Comparison of ENCODE assay signal across 13 cellular contexts in genomic region chr14:67602071-67602470, GRCh38. TPM values are rescaled to one million over a fixed set of nuclear protein-coding genes. Genes with fewer than 3 reads are reported as not detected.
DNase-seq lines count a peak whose midpoint lies in the region; ATAC-seq and TF ChIP-seq lines count a peak whose summit lies in the region.
"Had no signal": no experiment of that assay in that cellular context is flagged by ENCODE, and none has a peak within 500 bp of the region (broad histone marks: within the 10 kb centered on the region; RNA-seq: fewer than 3 reads in every experiment).

No MANE protein-coding gene starts in this region.

- H3K4me3 ChIP-seq in CD8-positive, alpha-beta memory T cell (ENCODE audit: low read length): no peak overlapping the region
- H3K4me3 ChIP-seq in prostate gland: no peak overlapping the region
- H3K4me3 ChIP-seq: BLaER1 treated with 17β-estradiol and CSF1 and Interleukin-3, amounts not matched to agents 10 nM and 100 nM had no signal

- peaks cover 28 to 37% (median 36%) of the 10 kb centered on the region in 3 donors for H3K4me1 Mint-ChIP-seq in CD8-positive, alpha-beta memory T cell
- peaks cover 24 to 45% (median 43%) of the 10 kb centered on the region in 3 donors for H3K4me1 Mint-ChIP-seq in IgD-negative memory B cell
- peaks cover 21% of the 10 kb centered on the region for H3K4me1 Mint-ChIP-seq in dendritic cell treated with granulocyte-macrophage colony-stimulating factor and Interleukin-4, amounts not matched to agents 40 ng/mL and 50 ng/mL, for 4 days (ENCODE audit: low read depth)
- H3K4me1 Mint-ChIP-seq in stimulated activated memory B cell treated with anti-CD40 and anti-IgM and Interleukin-4, amounts not matched to agents 10 μg/mL and 1 μg/mL and 100 μg/mL, for 72 hours: peaks cover 56% of the 10 kb centered on the region

- H3K36me3 Mint-ChIP-seq in CD8-positive, alpha-beta memory T cell: peaks cover 0 to 6% (median 3%) of the 10 kb centered on the region in 3 donors
- peaks cover 3% of the 10 kb centered on the region for H3K36me3 Mint-ChIP-seq in IgD-negative memory B cell
- H3K36me3 Mint-ChIP-seq in dendritic cell treated with granulocyte-macrophage colony-stimulating factor and Interleukin-4, amounts not matched to agents 40 ng/mL and 50 ng/mL, for 4 days (ENCODE audit: low read depth): peaks cover 17% of the 10 kb centered on the region
- H3K36me3 Mint-ChIP-seq in stimulated activated memory B cell treated with anti-CD40 and anti-IgM and Interleukin-4, amounts not matched to agents 10 μg/mL and 1 μg/mL and 100 μg/mL, for 72 hours: peaks cover 10% of the 10 kb centered on the region

- H3K36me3 ChIP-seq in CD8-positive, alpha-beta memory T cell (ENCODE audit: insufficient read depth, low read length): no peaks in the 10 kb centered on the region
- no peaks in the 10 kb centered on the region for H3K36me3 ChIP-seq in prostate gland
- H3K36me3 ChIP-seq: BLaER1 treated with 17β-estradiol and CSF1 and Interleukin-3, amounts not matched to agents 10 nM and 100 nM had no signal

- H3K9me3 ChIP-seq in CD8-positive, alpha-beta memory T cell (ENCODE audit: low read length): no peaks in the 10 kb centered on the region
- no peaks in the 10 kb centered on the region for H3K9me3 ChIP-seq in prostate gland

- peak overlapping the region in 4 of 7 donors; percentile 6 to 75 (median 8) for H3K4me3 Mint-ChIP-seq in CD8-positive, alpha-beta memory T cell
- peak overlapping the region in 3 of 4 donors; percentile 61 to 84 (median 84) for H3K4me3 Mint-ChIP-seq in IgD-negative memory B cell
- no peak overlapping the region for H3K4me3 Mint-ChIP-seq in dendritic cell treated with granulocyte-macrophage colony-stimulating factor and Interleukin-4, amounts not matched to agents 40 ng/mL and 50 ng/mL, for 4 days
- H3K4me3 Mint-ChIP-seq in stimulated activated memory B cell treated with anti-CD40 and anti-IgM and Interleukin-4, amounts not matched to agents 10 μg/mL and 1 μg/mL and 100 μg/mL, for 72 hours: peak overlapping the region; percentile 36

- DNase-seq in CD8-positive, alpha-beta memory T cell: no peak
- DNase-seq in GF-D8 (lab: John Stamatoyannopoulos, UW) (no peak), anterior cingulate cortex (lab: John Stamatoyannopoulos, UW) (no peak), prostate gland (ENCODE audit: low spot score) (no peak)
- DNase-seq: MM.1S, NCI-H187 treated with DMSO at 0.1 percent for 48 hours, NCI-H2171 treated with DMSO at 0.1 percent for 48 hours, NCI-H82, SHP77 treated with DMSO at 0.1 percent for 48 hours had no signal

- CTCF ChIA-PET in CD8-positive, alpha-beta memory T cell (lab: Charles Lee): interaction anchor here (0.7 to 4.2 kb wide), 2 partner anchors 10 to 102 kb away, joined by 3 to 21 read pairs; no protein-coding TSS in a partner anchor

- no peaks in the 10 kb centered on the region for H3K9me3 Mint-ChIP-seq in CD8-positive, alpha-beta memory T cell
- H3K9me3 Mint-ChIP-seq in IgD-negative memory B cell: peaks cover 0 to 2% (median 0%) of the 10 kb centered on the region in 3 donors
- no peaks in the 10 kb centered on the region for H3K9me3 Mint-ChIP-seq in dendritic cell treated with granulocyte-macrophage colony-stimulating factor and Interleukin-4, amounts not matched to agents 40 ng/mL and 50 ng/mL, for 4 days
- H3K9me3 Mint-ChIP-seq in stimulated activated memory B cell treated with anti-CD40 and anti-IgM and Interleukin-4, amounts not matched to agents 10 μg/mL and 1 μg/mL and 100 μg/mL, for 72 hours: no peaks in the 10 kb centered on the region

- intact Hi-C loops in dendritic cell treated with granulocyte-macrophage colony-stimulating factor and Interleukin-4, amounts not matched to agents 40 ng/mL and 50 ng/mL, for 4 days (cut with micrococcal nuclease): no loop called here
- intact Hi-C loops in prostate gland (cut with DNase I): no loop called here

- no peak overlapping the region for H3K27ac ChIP-seq in CD8-positive, alpha-beta memory T cell (ENCODE audit: low read depth, low read length)
- H3K27ac ChIP-seq in prostate gland: no peak overlapping the region
- H3K27ac ChIP-seq: BLaER1 treated with 17β-estradiol and CSF1 and Interleukin-3, amounts not matched to agents 10 nM and 100 nM had no signal

- 64% methylated on average over 7 of the region's 7 CpGs for WGBS in prostate gland

- peaks cover 26% of the 10 kb centered on the region for H3K4me1 ChIP-seq in CD8-positive, alpha-beta memory T cell (ENCODE audit: insufficient read depth, low read length)
- H3K4me1 ChIP-seq in prostate gland (replicated peaks): no peaks in the 10 kb centered on the region

- ATAC-seq in stimulated activated memory B cell treated with anti-CD40 and anti-IgM and Interleukin-4, amounts not matched to agents 10 μg/mL and 1 μg/mL and 100 μg/mL, for 72 hours: no peak

- TF ChIP-seq CTCF in prostate gland (IDR thresholded peaks at IDR 0.05): no peak

- peak overlapping the region in 2 of 8 donors; percentile 38 to 83 for H3K27ac Mint-ChIP-seq in CD8-positive, alpha-beta memory T cell
- H3K27ac Mint-ChIP-seq in IgD-negative memory B cell: peak overlapping the region; percentile 29 to 97 (median 94)
- peak overlapping the region; percentile 94 for H3K27ac Mint-ChIP-seq in dendritic cell treated with granulocyte-macrophage colony-stimulating factor and Interleukin-4, amounts not matched to agents 40 ng/mL and 50 ng/mL, for 4 days
- peak overlapping the region; percentile 94 for H3K27ac Mint-ChIP-seq in stimulated activated memory B cell treated with anti-CD40 and anti-IgM and Interleukin-4, amounts not matched to agents 10 μg/mL and 1 μg/mL and 100 μg/mL, for 72 hours

- POLR2A ChIA-PET in CD8-positive, alpha-beta memory T cell (lab: Charles Lee): no interaction called here

- H3K27me3 ChIP-seq in CD8-positive, alpha-beta memory T cell (ENCODE audit: insufficient read depth, low read length, poor library complexity, severe bottlenecking): no peaks in the 10 kb centered on the region
- H3K27me3 ChIP-seq in prostate gland (replicated peaks; ENCODE audit: insufficient read depth): no peaks in the 10 kb centered on the region

- no peak for TF ChIP-seq POLR2A in prostate gland (IDR thresholded peaks at IDR 0.05)

- H3K27me3 Mint-ChIP-seq in CD8-positive, alpha-beta memory T cell: peaks cover 2 to 3% of the 10 kb centered on the region in 2 donors
- H3K27me3 Mint-ChIP-seq in IgD-negative memory B cell: no peaks in the 10 kb centered on the region
- peaks cover 4% of the 10 kb centered on the region for H3K27me3 Mint-ChIP-seq in dendritic cell treated with granulocyte-macrophage colony-stimulating factor and Interleukin-4, amounts not matched to agents 40 ng/mL and 50 ng/mL, for 4 days
- H3K27me3 Mint-ChIP-seq in stimulated activated memory B cell treated with anti-CD40 and anti-IgM and Interleukin-4, amounts not matched to agents 10 μg/mL and 1 μg/mL and 100 μg/mL, for 72 hours: no peaks in the 10 kb centered on the region

RNA-seq across cellular contexts. Expression of gene PIGH, which starts 2.0 kb away (rescaled TPM):
- 10 to 100 TPM; 24.2 to 26.1 TPM for total RNA-seq in CD8-positive, alpha-beta memory T cell
- polyA plus RNA-seq in CD8-positive, alpha-beta memory T cell: 39.3 TPM
- 46.6 TPM for polyA plus RNA-seq in IgD-negative memory B cell
- 100 to 1,000 TPM in 1 of 2 donors, 10 to 100 TPM in 1; 41.5 to 128 TPM for total RNA-seq in prostate gland

RNA-seq across cellular contexts. Expression of gene ARG2, which starts 17.6 kb away (rescaled TPM):
- 1 to 10 TPM; 2.3 to 2.8 TPM for total RNA-seq in CD8-positive, alpha-beta memory T cell
- polyA plus RNA-seq in CD8-positive, alpha-beta memory T cell: 1.2 TPM
- polyA plus RNA-seq in IgD-negative memory B cell: 1.8 TPM
- total RNA-seq in prostate gland: 100 to 1,000 TPM in 1 of 2 donors, 10 to 100 TPM in 1; 31.9 to 565 TPM

Comparison
In these comparisons a context has a peak if more than half of its experiments do, and no peak if none do; other contexts are left out.
1. RNA of gene ARG2, which starts 17.6 kb away (total RNA-seq): 31.9 to 565 TPM in prostate gland; 2.3 to 2.8 TPM in CD8-positive, alpha-beta memory T cell; every median in the first group is over 4 times any median in the second.